8 cellular contexts compared by ENCODE assay signal in genomic region chr2:109331864-109332848, GRCh38.
A peak's percentile ranks its signal among the peaks of the same experiment; 100 is the strongest.
DNase-seq lines count a peak whose midpoint lies in the region; ATAC-seq and TF ChIP-seq lines count a peak whose summit lies in the region.

No MANE protein-coding gene starts in this region.

- H3K27me3 ChIP-seq in CD4-positive, alpha-beta T cell (ENCODE audit: control insufficient read depth, insufficient read depth, low read length): no peaks in the 10 kb centered on the region

- TF ChIP-seq POLR2A in NB4 (IDR thresholded peaks at IDR 0.05; ENCODE audit: extremely low read depth, insufficient read length): no peak

- no peaks in the 10 kb centered on the region for H3K9me3 Mint-ChIP-seq in CD4-positive, alpha-beta T cell
- H3K9me3 Mint-ChIP-seq in activated naive CD4-positive, alpha-beta T cell treated with anti-CD3 and anti-CD28 coated beads, Interleukin-2, amount 10 ng/mL, durations not matched to agents 7 days and 5 days: no peaks in the 10 kb centered on the region

- H3K4me3 Mint-ChIP-seq in CD4-positive, alpha-beta T cell: peak overlapping the region; percentile 74
- H3K4me3 Mint-ChIP-seq in activated naive CD4-positive, alpha-beta T cell treated with anti-CD3 and anti-CD28 coated beads, Interleukin-2, amount 10 ng/mL, durations not matched to agents 7 days and 5 days: peak overlapping the region; percentile 69

- peaks cover 48% of the 10 kb centered on the region for H3K4me1 Mint-ChIP-seq in CD4-positive, alpha-beta T cell (ENCODE audit: low read depth)
- H3K4me1 Mint-ChIP-seq in activated naive CD4-positive, alpha-beta T cell treated with anti-CD3 and anti-CD28 coated beads, Interleukin-2, amount 10 ng/mL, durations not matched to agents 7 days and 5 days: peaks cover 47% of the 10 kb centered on the region

- H3K27ac ChIP-seq in CD4-positive, alpha-beta T cell (ENCODE audit: low read depth, low read length): no peak overlapping the region

- ATAC-seq in CD4-positive, alpha-beta T cell (ENCODE audit: poor library complexity): peak; percentile 67
- ATAC-seq in GM21737 (IDR thresholded peaks at IDR 0.05; ENCODE audit: unreplicated experiment) (peak; percentile 50), Right ventricle myocardium superior (ENCODE audit: poor library complexity) (peak; percentile 81)

- no peaks in the 10 kb centered on the region for H3K9me3 ChIP-seq in CD4-positive, alpha-beta T cell (ENCODE audit: control insufficient read depth, low read length)

- peak overlapping the region; percentile 51 for H3K4me3 ChIP-seq in NB4 (ENCODE audit: low read depth, low read length)

- intact Hi-C loops in CD4-positive, alpha-beta T cell (cut with DNase I, micrococcal nuclease): loop anchor here in 1 of 2 experiments (5.0 kb wide), 1 partner anchor 205 kb away; the partner anchor contains the start of gene SH3RF3
- intact Hi-C loops in Right ventricle myocardium superior (cut with DNase I) (no loop called here), posterior vena cava (cut with DNase I) (no loop called here)

- POLR2A ChIA-PET in CD4-positive, alpha-beta T cell (lab: Charles Lee): interaction anchor here (0.9 to 2.1 kb wide), 5 partner anchors 9 to 300 kb away, joined by 3 to 9 read pairs (median 4); no protein-coding TSS in a partner anchor

- H3K27ac Mint-ChIP-seq in CD4-positive, alpha-beta T cell: peak overlapping the region; percentile 21
- peak overlapping the region; percentile 91 for H3K27ac Mint-ChIP-seq in activated naive CD4-positive, alpha-beta T cell treated with anti-CD3 and anti-CD28 coated beads, Interleukin-2, amount 10 ng/mL, durations not matched to agents 7 days and 5 days

- CTCF ChIA-PET in CD4-positive, alpha-beta T cell (lab: Charles Lee): no interaction called here
- CTCF ChIA-PET in activated naive CD4-positive, alpha-beta T cell treated with anti-CD3 and anti-CD28 coated beads, Interleukin-2, amount 10 ng/mL, durations not matched to agents 7 days and 5 days (lab: Charles Lee): interaction anchor here (0.6 to 3.2 kb wide), 6 partner anchors 16 to 982 kb away, joined by 3 to 23 read pairs (median 3); no protein-coding TSS in a partner anchor

- DNase-seq in CD4-positive, alpha-beta T cell: peak in 2 of 10 experiments; percentile 15 to 16
- peak; percentile 94 for DNase-seq in NB4 (ENCODE audit: low read depth)
- DNase-seq in activated naive CD4-positive, alpha-beta T cell treated with anti-CD3 and anti-CD28 coated beads, Interleukin-2, amount 10 ng/mL, durations not matched to agents 7 days and 5 days: peak; percentile 55
- peak; percentile 85 for DNase-seq in Right ventricle myocardium superior
- peak; percentile 95 for DNase-seq in posterior vena cava (ENCODE audit: low spot score)
- no peak for DNase-seq in NOMO-1 treated with dmso at 0.1 percent for 144 hours (lab: John Stamatoyannopoulos, UW; ENCODE audit: unreplicated experiment)
- DNase-seq in T-helper 9 cell: no peak

- H3K36me3 Mint-ChIP-seq in CD4-positive, alpha-beta T cell (ENCODE audit: low read depth): no peaks in the 10 kb centered on the region
- H3K36me3 Mint-ChIP-seq in activated naive CD4-positive, alpha-beta T cell treated with anti-CD3 and anti-CD28 coated beads, Interleukin-2, amount 10 ng/mL, durations not matched to agents 7 days and 5 days: no peaks in the 10 kb centered on the region

- H3K27me3 Mint-ChIP-seq in CD4-positive, alpha-beta T cell: no peaks in the 10 kb centered on the region
- peaks cover 31% of the 10 kb centered on the region for H3K27me3 Mint-ChIP-seq in activated naive CD4-positive, alpha-beta T cell treated with anti-CD3 and anti-CD28 coated beads, Interleukin-2, amount 10 ng/mL, durations not matched to agents 7 days and 5 days

- no peak for TF ChIP-seq CTCF in CD4-positive, alpha-beta T cell (IDR thresholded peaks at IDR 0.05)
- TF ChIP-seq CTCF in NB4 (IDR thresholded peaks at IDR 0.05; ENCODE audit: low read depth, low read length): no peak

Comparison
In these comparisons a context has a peak if more than half of its experiments do, and no peak if none do; other contexts are left out.
1. DNase-seq: peak in NB4 (single experiment), activated naive CD4-positive, alpha-beta T cell treated with anti-CD3 and anti-CD28 coated beads, Interleukin-2, amount 10 ng/mL, durations not matched to agents 7 days and 5 days (single experiment), Right ventricle myocardium superior (single experiment) and posterior vena cava (single experiment); none in NOMO-1 treated with dmso at 0.1 percent for 144 hours (single experiment) and T-helper 9 cell (single experiment).
2. Peak in every context shown above with its lines, with median percentiles within 50 percentile points of each other: ATAC-seq.